ENCODE assay signal across 21 cellular contexts in genomic region chr5:80211292-80211691, GRCh38. TPM values are rescaled to one million over a fixed set of nuclear protein-coding genes. Genes with fewer than 3 reads are reported as not detected.
DNase-seq lines count a peak whose midpoint lies in the region; ATAC-seq, FAIRE-seq and TF ChIP-seq lines count a peak whose summit lies in the region.
"Had no signal": no experiment of that assay in that cellular context is flagged by ENCODE, and none has a peak within 500 bp of the region (broad histone marks: within the 10 kb centered on the region; RNA-seq: fewer than 3 reads in every experiment).

No MANE protein-coding gene starts in this region.

- no peaks in the 10 kb centered on the region for H3K9me3 ChIP-seq in cardiac muscle cell (ENCODE audit: low read depth)
- H3K9me3 ChIP-seq in heart right ventricle: no peaks in the 10 kb centered on the region
- 0 out of 2 replicates have a peak, but pooled peaks cover 1% of the 10 kb centered on the region for H3K9me3 ChIP-seq in OCI-LY1 (ENCODE audit: low read length)
- H3K9me3 ChIP-seq in K562 (replicated peaks; ENCODE audit: control insufficient read depth, insufficient read depth, low read depth, low read length): no peaks in the 10 kb centered on the region
- H3K9me3 ChIP-seq in thymus (ENCODE audit: control insufficient read depth): no peaks in the 10 kb centered on the region
- H3K9me3 ChIP-seq in stomach: no peaks in the 10 kb centered on the region
- H3K9me3 ChIP-seq: lower lobe of right lung, upper lobe of right lung had no signal

- no peak overlapping the region; the same call in 1 of the 2 replicates for H3K9ac ChIP-seq in OCI-LY1 (ENCODE audit: low read length)
- no peak overlapping the region for H3K9ac ChIP-seq in K562 (ENCODE audit: insufficient read depth in 1 of 2, low read depth in 2 of 2, low read length in 2 of 2)

- H3K4me1 ChIP-seq in cardiac muscle cell (ENCODE audit: low read depth) (peaks cover 49% of the 10 kb centered on the region), heart right ventricle (peaks cover 0 to 53% (median 41%) of the 10 kb centered on the region in 9 donors), OCI-LY1 (ENCODE audit: insufficient read depth, low read length, severe bottlenecking) (peaks cover 85% of the 10 kb centered on the region), K562 (replicated peaks in 1 of 2; ENCODE audit: control insufficient read depth in 2 of 2, insufficient read depth in 2 of 2, low read length in 2 of 2) (no peaks in the 10 kb centered on the region; a peak in 1 of 5 replicates), thymus (ENCODE audit: control insufficient read depth, insufficient read depth, low read length) (peaks cover 29% of the 10 kb centered on the region), stomach (peaks cover 6 to 77% (median 51%) of the 10 kb centered on the region in 4 donors)

- TF ChIP-seq CTCF in cardiac muscle cell (IDR thresholded peaks at IDR 0.05; ENCODE audit: low read depth, low read length): no peak
- no peak for TF ChIP-seq CTCF in heart right ventricle (IDR thresholded peaks at IDR 0.05)
- TF ChIP-seq CTCF in OCI-LY1 (IDR thresholded peaks at IDR 0.05; ENCODE audit: low read length): no peak
- no peak for TF ChIP-seq CTCF in K562 (IDR thresholded peaks at IDR 0.05 in 2 of 3, conservative IDR thresholded peaks at IDR 0.05 in 1 of 3; ENCODE audit: insufficient read depth in 2 of 3, low read depth in 1 of 3, low read length in 3 of 3)
- TF ChIP-seq CTCF in stomach (IDR thresholded peaks at IDR 0.05): no peak

- intact Hi-C loops in heart right ventricle (cut with DNase I): no loop called here
- intact Hi-C loops in K562 (cut with micrococcal nuclease): no loop called here
- intact Hi-C loops in stomach (cut with DNase I; ENCODE audit: low total_unique reads): no loop called here

- TF ChIP-seq POLR2A in K562 (conservative IDR thresholded peaks at IDR 0.05) (no peak), stomach (IDR thresholded peaks at IDR 0.05) (no peak)

- H3K27me3 ChIP-seq in cardiac muscle cell: no peaks in the 10 kb centered on the region
- no peaks in the 10 kb centered on the region for H3K27me3 ChIP-seq in heart right ventricle
- H3K27me3 ChIP-seq in OCI-LY1 (ENCODE audit: insufficient read depth, low read length): no peaks in the 10 kb centered on the region
- H3K27me3 ChIP-seq in K562 (ENCODE audit: control insufficient read depth in 2 of 2, insufficient read depth in 2 of 2, low read length in 2 of 2): no peaks in the 10 kb centered on the region
- H3K27me3 ChIP-seq in thymus (ENCODE audit: control insufficient read depth, insufficient read depth): no peaks in the 10 kb centered on the region
- H3K27me3 ChIP-seq in stomach: no peaks in the 10 kb centered on the region
- H3K27me3 ChIP-seq: upper lobe of right lung had no signal

- H3K79me2 ChIP-seq in OCI-LY1 (ENCODE audit: insufficient read depth, low read length) (peaks cover 94% of the 10 kb centered on the region), K562 (ENCODE audit: control insufficient read depth, insufficient read depth, low read length) (no peaks in the 10 kb centered on the region)

- POLR2A ChIA-PET in K562 (lab: Yijun Ruan, JAX): no interaction called here

- no TSS peak for BruUV-seq in K562 (replicated peaks; lab: Mats Ljungman, UMichigan)

- CTCF ChIA-PET in K562 (lab: Yijun Ruan, JAX; ENCODE audit: low intra/inter-chr PET ratio): no interaction called here

- 76 to 85% methylated on average over 5 of the region's 5 CpGs for WGBS in heart right ventricle, 2 donors
- WGBS in K562 (ENCODE audit: insufficient coverage, low coverage, missing lambda C conversion rate): 10% methylated on average over 5 of the region's 5 CpGs
- WGBS in thymus: 27% methylated on average over 5 of the region's 5 CpGs
- 67 to 83% (median 79%) methylated on average over 5 of the region's 5 CpGs for WGBS in stomach, 5 donors

- FAIRE-seq in K562 (lab: Jason Lieb, UNC): no peak
- FAIRE-seq: D721Med, small intestine had no signal

- no peaks in the 10 kb centered on the region for H3K9me2 ChIP-seq in OCI-LY1 (ENCODE audit: low read depth, low read length)

- in situ Hi-C loops in K562 (cut with MboI): no loop called here

- no peaks in the 10 kb centered on the region for H3F3A ChIP-seq in OCI-LY1 (ENCODE audit: insufficient read depth, low read length)

- H3K36me3 ChIP-seq in cardiac muscle cell (no peaks in the 10 kb centered on the region), heart right ventricle (no peaks in the 10 kb centered on the region), OCI-LY1 (ENCODE audit: insufficient read depth, low read length) (peaks cover 50% of the 10 kb centered on the region), K562 (ENCODE audit: control insufficient read depth, insufficient read depth, low read length) (no peaks in the 10 kb centered on the region), thymus (ENCODE audit: control insufficient read depth, insufficient read depth) (no peaks in the 10 kb centered on the region), stomach (no peaks in the 10 kb centered on the region)
- H3K36me3 ChIP-seq: lower lobe of right lung, upper lobe of right lung had no signal

- no peak overlapping the region; the same call in 1 of the 2 replicates for H3K4me2 ChIP-seq in OCI-LY1 (ENCODE audit: low read length)
- H3K4me2 ChIP-seq in K562 (ENCODE audit: insufficient read depth, low read length): no peak overlapping the region

- TF ChIP-seq EP300 in K562 (IDR thresholded peaks at IDR 0.05; ENCODE audit: low read length) (no peak), stomach (IDR thresholded peaks at IDR 0.05) (no peak)

- peak overlapping the region; percentile 71 for H3K27ac ChIP-seq in cardiac muscle cell
- no peak overlapping the region for H3K27ac ChIP-seq in heart right ventricle
- H3K27ac ChIP-seq in OCI-LY1 (ENCODE audit: low read depth, low read length, poor library complexity, severe bottlenecking): peak overlapping the region; percentile 35
- no peak overlapping the region for H3K27ac ChIP-seq in K562 (ENCODE audit: extremely low read depth, low read depth, low read length)
- H3K27ac ChIP-seq in thymus (ENCODE audit: low read depth): peak overlapping the region; percentile 19
- H3K27ac ChIP-seq in stomach: no peak overlapping the region
- H3K27ac ChIP-seq: coronary artery, lower lobe of right lung, upper lobe of right lung had no signal

- no peak for DNase-seq in cardiac muscle cell (ENCODE audit: low read depth in 1 of 2, low spot score in 1 of 2)
- DNase-seq in heart right ventricle: no peak
- no peak for DNase-seq in K562 (ENCODE audit: extremely low read depth in 1 of 4, low spot score in 3 of 4)
- DNase-seq in superior temporal gyrus (ENCODE audit: extremely low spot score): no peak
- no peak for DNase-seq in stomach
- DNase-seq: activated gamma-delta T cell treated with Interleukin-2 at 50 U/mL for 16 hours; aorta; C1 segment of cervical spinal cord; effector memory CD8-positive, alpha-beta T cell; foreskin fibroblast; lower lobe of right lung; NCI-H446 treated with DMSO at 0.1 percent for 48 hours; small intestine; stimulated activated CD4-positive, alpha-beta T cell treated with anti-CD3 and anti-CD28 coated beads, Interleukin-1b, Interleukin-23, amount 100 ng/mL, for 48 hours; stimulated activated CD8-positive, alpha-beta memory T cell treated with anti-CD3 and anti-CD28 coated beads, Interleukin-4, amount 100 ng/mL, for 48 hours; upper lobe of right lung had no signal

- H3K4me3 ChIP-seq in cardiac muscle cell: no peak overlapping the region
- H3K4me3 ChIP-seq in heart right ventricle: no peak overlapping the region
- H3K4me3 ChIP-seq in OCI-LY1 (ENCODE audit: low read depth, low read length, poor library complexity, severe bottlenecking): no peak overlapping the region
- no peak overlapping the region for H3K4me3 ChIP-seq in K562
- H3K4me3 ChIP-seq in thymus (ENCODE audit: low read length): no peak overlapping the region
- no peak overlapping the region for H3K4me3 ChIP-seq in stomach
- H3K4me3 ChIP-seq: coronary artery, lower lobe of right lung, upper lobe of right lung had no signal

- no peaks in the 10 kb centered on the region for H3K9me1 ChIP-seq in K562 (ENCODE audit: control insufficient read depth, insufficient read depth, low read length)

- no peak for TF ChIP-seq RAD21 in K562 (CRISPR knock-in tag; conservative IDR thresholded peaks at IDR 0.05 in 1 of 2, IDR thresholded peaks at IDR 0.05 in 1 of 2)

- ATAC-seq in heart right ventricle (no peak), K562 (peak; percentile 49; the same call in 2 of the 3 replicates)
- ATAC-seq: effector memory CD8-positive, alpha-beta T cell; lower lobe of right lung; natural killer cell treated with Interleukin-12 subunit alpha and Interleukin-12 subunit beta and Interleukin-15 and Interleukin-18, amount 100 ng/mL, for 72 hours; upper lobe of right lung had no signal

- no peak overlapping the region for H2AFZ ChIP-seq in OCI-LY1 (ENCODE audit: low read length)
- H2AFZ ChIP-seq in K562 (ENCODE audit: low read depth, low read length): no peak overlapping the region

- H4K20me1 ChIP-seq in OCI-LY1 (ENCODE audit: insufficient read depth, low read length): no peaks in the 10 kb centered on the region
- H4K20me1 ChIP-seq in K562 (replicated peaks; ENCODE audit: control insufficient read depth, insufficient read depth, low read length): peaks cover 8% of the 10 kb centered on the region; the same call in 1 of the 2 replicates

TF ChIP-seq in K562, 482 proteins besides CTCF, POLR2A, EP300 and RAD21 (continues in another document):
- TF ChIP-seq TCF7 (IDR thresholded peaks at IDR 0.05; ENCODE audit: borderline replicate concordance): no peak

RNA-seq across cellular contexts. Expression of gene SERINC5, which starts 44.6 kb away (rescaled TPM):
- total RNA-seq in cardiac muscle cell (21.2 and 33.6 TPM in 2 replicates), heart right ventricle (10 to 100 TPM; 13.2 to 21.9 (median 15.8) TPM), K562 (2014; rRNA removed) (1.9 and 2.9 TPM in 2 replicates), K562 (2014; rRNA removed; fragmentation: Illumina TruSeq; extraction: Trizol) (5.2 and 5.4 TPM in 2 replicates), K562 (2015; rRNA removed; fragmentation: Illumina TruSeq; extraction: Trizol) (4.6 TPM in 2 replicates), K562 (2021) (7.2 and 7.9 TPM in 2 replicates), stomach (10 to 100 TPM; 16.9 to 71.4 (median 34.3) TPM)
- polyA plus RNA-seq in cardiac muscle cell (10.8 and 17.9 TPM in 2 replicates), heart right ventricle (1 to 10 TPM; 2.3 to 2.7 TPM), K562 (2011; rRNA removed) (6.5 and 7.6 TPM in 2 replicates), K562 (2014; fragmentation: Illumina TruSeq; extraction: Trizol) (3.7 TPM in 2 replicates), K562 (2014; fragmentation: Nextera tagmentation; extraction: Ambion mirVana) (1 to 10 TPM; 1.4 to 2.7 TPM), K562 (2014; rRNA removed) (3.1 and 3.6 TPM in 2 replicates), thymus (7.1 TPM), stomach (1 to 10 TPM; 2.4 to 5.0 (median 3.3) TPM)
- 17.1 and 21.7 TPM in 2 replicates for total RNA-seq in K562 (2011; cell fraction: chromatin; rRNA removed; ENCODE audit: low replicate concordance)
- 10.0 TPM in 2 replicates for total RNA-seq in K562 (2011; cell fraction: nucleolus; rRNA removed)
- total RNA-seq in K562 (2011; cell fraction: nucleoplasm; rRNA removed): 14.9 and 22.2 TPM in 2 replicates
- 3.7 and 5.7 TPM in 2 replicates for polyA plus RNA-seq in K562 (2011; cell fraction: cytosol; rRNA removed)
- 4.2 and 5.2 TPM in 2 replicates for polyA plus RNA-seq in K562 (2011; cell fraction: nucleus; rRNA removed)
- 2.9 TPM in 2 replicates for polyA plus RNA-seq in K562 (2012)
- polyA minus RNA-seq in K562 (2011; rRNA and poly(A)+ RNA removed): 9.3 and 10.0 TPM in 2 replicates
- 4.6 and 6.7 TPM in 2 replicates for polyA minus RNA-seq in K562 (2011; cell fraction: cytosol; rRNA and poly(A)+ RNA removed)
- 3.4 and 10.7 TPM in 2 replicates for polyA minus RNA-seq in K562 (2011; cell fraction: nucleus; rRNA and poly(A)+ RNA removed)

Comparison
In these comparisons a context has a peak if more than half of its experiments do, and no peak if none do; other contexts are left out.
1. H3K27ac ChIP-seq: peak in cardiac muscle cell (single experiment), OCI-LY1 (single experiment) and thymus (single experiment); none in heart right ventricle (0 of 10), K562 (single experiment) and stomach (0 of 5).